1 cellular context compared by ENCODE assay signal in genomic region chr1:151002611-151003010, GRCh38.
TF ChIP-seq lines count a peak whose summit lies in the region.

No MANE protein-coding gene starts in this region.

TF ChIP-seq in neural cell, 6 proteins besides CTCF, POLR2A, EP300 and RAD21:
- TF ChIP-seq SMC3 (conservative IDR thresholded peaks at IDR 0.05; ENCODE audit: poor library complexity) (no peak), EZH2 (IDR thresholded peaks at IDR 0.05; ENCODE audit: borderline replicate concordance, insufficient read depth, low read length, poor library complexity, severe bottlenecking) (no peak)
